1 cellular context compared by ENCODE assay signal in the genomic region with DNA sequence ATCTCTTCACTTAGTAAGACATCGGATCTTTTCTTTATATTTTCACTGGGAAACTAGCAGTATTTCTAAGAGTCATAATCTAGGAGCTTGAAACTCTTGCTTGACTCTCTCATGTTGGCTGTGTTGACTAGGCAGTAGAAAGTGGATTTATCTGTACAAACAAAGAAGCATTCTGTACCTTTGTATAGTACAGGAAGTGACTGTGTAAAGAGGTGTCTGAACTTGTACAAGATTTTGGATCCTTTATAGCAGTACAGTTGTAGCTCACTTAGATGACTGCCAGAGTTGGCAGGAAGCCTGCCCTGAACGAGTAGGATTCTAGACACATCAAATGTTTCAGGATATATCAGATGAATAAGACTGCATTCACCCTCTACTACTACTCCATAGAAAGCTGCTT. TPM values are rescaled to one million over a fixed set of nuclear protein-coding genes. Genes with fewer than 3 reads are reported as not detected.
"Had no signal": no experiment of that assay in that cellular context is flagged by ENCODE, and none has a peak within 500 bp of the region (broad histone marks: within the 10 kb centered on the region; RNA-seq: fewer than 3 reads in every experiment).

No MANE protein-coding gene starts in this region.

RNA-seq across cellular contexts. Expression of a gene that starts 5.8 kb away (rescaled TPM):
- total RNA-seq: glomerular endothelial cell had no signal
